In the genomic region with DNA sequence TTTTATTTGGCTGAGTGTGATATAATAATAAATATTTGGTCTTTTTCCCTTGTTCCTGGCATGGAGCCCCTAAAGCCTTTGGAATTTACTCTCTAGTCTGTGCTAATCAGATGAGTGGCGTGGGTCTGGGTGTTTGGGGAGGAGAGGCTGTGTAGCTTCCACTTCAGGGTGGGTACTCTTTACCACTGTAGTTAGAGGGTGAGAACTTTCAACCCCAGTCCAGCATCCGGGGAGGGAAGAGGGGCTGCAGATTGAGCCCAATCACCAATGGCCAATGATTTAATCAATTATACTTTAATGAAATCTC, we compare ENCODE assay signal across 20 cellular contexts. TPM values are rescaled to one million over a fixed set of nuclear protein-coding genes. Genes with fewer than 3 reads are reported as not detected.
DNase-seq lines count a peak whose midpoint lies in the region; ATAC-seq and TF ChIP-seq lines count a peak whose summit lies in the region.
"Had no signal": no experiment of that assay in that cellular context is flagged by ENCODE, and none has a peak within 500 bp of the region (broad histone marks: within the 10 kb centered on the region; RNA-seq: fewer than 3 reads in every experiment).

No MANE protein-coding gene starts in this region.

- no peaks in the 10 kb centered on the region for H3K9me3 Mint-ChIP-seq in CD8-positive, alpha-beta memory T cell
- peaks cover 4% of the 10 kb centered on the region for H3K9me3 Mint-ChIP-seq in osteocyte (ENCODE audit: unreplicated experiment)
- H3K9me3 Mint-ChIP-seq in CD8-positive, alpha-beta T cell: no peaks in the 10 kb centered on the region
- H3K9me3 Mint-ChIP-seq: activated naive CD8-positive, alpha-beta T cell treated with anti-CD3 and anti-CD28 coated beads, Interleukin-2, amount 10 ng/mL, durations not matched to agents 7 days and 5 days had no signal

- H3K27me3 ChIP-seq in CD8-positive, alpha-beta memory T cell (ENCODE audit: insufficient read depth, low read length, poor library complexity, severe bottlenecking): no peaks in the 10 kb centered on the region
- no peaks in the 10 kb centered on the region for H3K27me3 ChIP-seq in PC-3 (ENCODE audit: low read length)
- no peaks in the 10 kb centered on the region for H3K27me3 ChIP-seq in CD8-positive, alpha-beta T cell (ENCODE audit: insufficient read depth, low read length)
- H3K27me3 ChIP-seq: BE2C, cardiac muscle cell, gastroesophageal sphincter had no signal

- H3K27ac ChIP-seq in CD8-positive, alpha-beta memory T cell (ENCODE audit: low read depth, low read length): peak overlapping the region; percentile 45
- peak overlapping the region; percentile 13; the same call in 1 of the 2 replicates for H3K27ac ChIP-seq in PC-3 (ENCODE audit: low read length)
- H3K27ac ChIP-seq in CD8-positive, alpha-beta T cell (ENCODE audit: low read depth, low read length): no peak overlapping the region
- H3K27ac ChIP-seq: cardiac muscle cell, gastroesophageal sphincter, thoracic aorta had no signal

- no peaks in the 10 kb centered on the region for H3K36me3 ChIP-seq in CD8-positive, alpha-beta memory T cell (ENCODE audit: insufficient read depth, low read length)
- 0 out of 2 replicates have a peak, but pooled peaks cover under 1% of the 10 kb centered on the region for H3K36me3 ChIP-seq in PC-3 (ENCODE audit: low read depth, low read length)
- no peaks in the 10 kb centered on the region for H3K36me3 ChIP-seq in CD8-positive, alpha-beta T cell (ENCODE audit: insufficient read depth, low read length)
- H3K36me3 ChIP-seq: BE2C, cardiac muscle cell, gastroesophageal sphincter, thoracic aorta had no signal

- no peak for TF ChIP-seq CTCF in PC-3 (conservative IDR thresholded peaks at IDR 0.05; ENCODE audit: low read depth, low read length)
- TF ChIP-seq CTCF in fibroblast of the aortic adventitia (IDR thresholded peaks at IDR 0.05; ENCODE audit: insufficient read depth, low read length): no peak
- TF ChIP-seq CTCF in osteocyte (IDR thresholded peaks at IDR 0.05): no peak
- no peak for TF ChIP-seq CTCF in CD8-positive, alpha-beta T cell (IDR thresholded peaks at IDR 0.05)

- ATAC-seq in PC-3 (no peak), HG02852 (IDR thresholded peaks at IDR 0.05; ENCODE audit: unreplicated experiment) (no peak)
- ATAC-seq in CD8-positive, alpha-beta T cell: no peak
- ATAC-seq: gastroesophageal sphincter had no signal

- H3K4me2 ChIP-seq in PC-3 (ENCODE audit: low read length): peak overlapping the region; percentile 62; the same call in 1 of the 2 replicates

- no peak overlapping the region for H2AFZ ChIP-seq in PC-3 (ENCODE audit: low read length)

- no peaks in the 10 kb centered on the region for H3F3A ChIP-seq in PC-3 (ENCODE audit: low read length, unreplicated experiment)

- peaks cover 47% of the 10 kb centered on the region for H4K20me1 ChIP-seq in PC-3 (ENCODE audit: low read length)

- intact Hi-C loops in PC-3 (cut with micrococcal nuclease): no loop called here
- intact Hi-C loops in CD8-positive, alpha-beta T cell (cut with DNase I, micrococcal nuclease): loop anchor here in 1 of 2 experiments (2.0 kb wide), 1 partner anchor 13 kb away; no protein-coding TSS in a partner anchor

- no peaks in the 10 kb centered on the region for H3K9me3 ChIP-seq in CD8-positive, alpha-beta memory T cell (ENCODE audit: low read length)
- H3K9me3 ChIP-seq in PC-3 (ENCODE audit: low read length): no peaks in the 10 kb centered on the region
- no peaks in the 10 kb centered on the region for H3K9me3 ChIP-seq in CD8-positive, alpha-beta T cell (ENCODE audit: low read length)
- H3K9me3 ChIP-seq: BE2C, gastroesophageal sphincter, thoracic aorta had no signal

- no peaks in the 10 kb centered on the region for H3K27me3 Mint-ChIP-seq in CD8-positive, alpha-beta memory T cell
- H3K27me3 Mint-ChIP-seq in osteocyte (ENCODE audit: unreplicated experiment): no peaks in the 10 kb centered on the region
- H3K27me3 Mint-ChIP-seq in CD8-positive, alpha-beta T cell (ENCODE audit: low read depth): no peaks in the 10 kb centered on the region
- H3K27me3 Mint-ChIP-seq: activated naive CD8-positive, alpha-beta T cell treated with anti-CD3 and anti-CD28 coated beads, Interleukin-2, amount 10 ng/mL, durations not matched to agents 7 days and 5 days had no signal

- CTCF ChIA-PET in CD8-positive, alpha-beta memory T cell (lab: Charles Lee): no interaction called here
- CTCF ChIA-PET in PC-3 (lab: Charles Lee): no interaction called here
- CTCF ChIA-PET in CD8-positive, alpha-beta T cell (lab: Charles Lee): no interaction called here

- H3K9ac ChIP-seq in PC-3 (ENCODE audit: low read length): no peak overlapping the region

- H3K79me2 ChIP-seq in PC-3 (ENCODE audit: low read length): peaks cover 99% of the 10 kb centered on the region

- H3K27ac Mint-ChIP-seq in CD8-positive, alpha-beta memory T cell: no peak overlapping the region
- H3K27ac Mint-ChIP-seq in osteocyte (ENCODE audit: unreplicated experiment): peak overlapping the region; percentile 85
- H3K27ac Mint-ChIP-seq in CD8-positive, alpha-beta T cell: no peak overlapping the region
- H3K27ac Mint-ChIP-seq: activated naive CD8-positive, alpha-beta T cell treated with anti-CD3 and anti-CD28 coated beads, Interleukin-2, amount 10 ng/mL, durations not matched to agents 7 days and 5 days had no signal

- peaks cover 0 to 6% (median 1%) of the 10 kb centered on the region in 3 donors for H3K36me3 Mint-ChIP-seq in CD8-positive, alpha-beta memory T cell
- H3K36me3 Mint-ChIP-seq in osteocyte (ENCODE audit: unreplicated experiment): no peaks in the 10 kb centered on the region
- H3K36me3 Mint-ChIP-seq in CD8-positive, alpha-beta T cell: peaks cover 9% of the 10 kb centered on the region

- H3K4me1 Mint-ChIP-seq in CD8-positive, alpha-beta memory T cell: peaks cover 71 to 94% (median 92%) of the 10 kb centered on the region in 3 donors
- peaks cover 53% of the 10 kb centered on the region for H3K4me1 Mint-ChIP-seq in osteocyte (ENCODE audit: unreplicated experiment)
- peaks cover 78% of the 10 kb centered on the region for H3K4me1 Mint-ChIP-seq in CD8-positive, alpha-beta T cell (ENCODE audit: low read depth)

- peaks cover 66% of the 10 kb centered on the region for H3K4me1 ChIP-seq in CD8-positive, alpha-beta memory T cell (ENCODE audit: insufficient read depth, low read length)
- H3K4me1 ChIP-seq in PC-3 (ENCODE audit: insufficient read depth, low read length): peaks cover 37% of the 10 kb centered on the region
- peaks cover 46% of the 10 kb centered on the region for H3K4me1 ChIP-seq in CD8-positive, alpha-beta T cell (ENCODE audit: insufficient read depth, low read length)

- H3K9me2 ChIP-seq in PC-3 (replicated peaks; ENCODE audit: low read length): no peaks in the 10 kb centered on the region

- POLR2A ChIA-PET in CD8-positive, alpha-beta memory T cell (lab: Charles Lee): no interaction called here
- POLR2A ChIA-PET in PC-3 (lab: Charles Lee; ENCODE audit: unreplicated experiment): no interaction called here
- POLR2A ChIA-PET in CD8-positive, alpha-beta T cell (lab: Charles Lee): interaction anchor here (1.0 kb wide), 1 partner anchor 16 kb away, joined by 3 read pairs; no protein-coding TSS in a partner anchor

- no peak overlapping the region for H3K4me3 ChIP-seq in CD8-positive, alpha-beta memory T cell (ENCODE audit: low read length)
- H3K4me3 ChIP-seq in PC-3 (ENCODE audit: low read length) (no peak overlapping the region), fibroblast of the aortic adventitia (ENCODE audit: low read depth, low read length) (no peak overlapping the region)
- no peak overlapping the region for H3K4me3 ChIP-seq in CD8-positive, alpha-beta T cell (ENCODE audit: low read depth, low read length)
- H3K4me3 ChIP-seq: cardiac muscle cell, gastroesophageal sphincter, thoracic aorta had no signal

- BruUV-seq in PC-3 (replicated peaks; lab: Mats Ljungman, UMichigan): no TSS peak

- peak overlapping the region in 5 of 7 donors; percentile 33 to 72 (median 64) for H3K4me3 Mint-ChIP-seq in CD8-positive, alpha-beta memory T cell
- no peak overlapping the region for H3K4me3 Mint-ChIP-seq in osteocyte (ENCODE audit: unreplicated experiment)
- H3K4me3 Mint-ChIP-seq in CD8-positive, alpha-beta T cell: no peak overlapping the region
- H3K4me3 Mint-ChIP-seq: activated naive CD8-positive, alpha-beta T cell treated with anti-CD3 and anti-CD28 coated beads, Interleukin-2, amount 10 ng/mL, durations not matched to agents 7 days and 5 days had no signal

- DNase-seq in CD8-positive, alpha-beta memory T cell: no peak
- DNase-seq in PC-3 (no peak), fibroblast of the aortic adventitia (ENCODE audit: low read depth) (peak; percentile 64), osteocyte (ENCODE audit: extremely low spot score, unreplicated experiment) (no peak), HuH-7 (ENCODE audit: low spot score) (no peak), globus pallidus (ENCODE audit: low spot score) (no peak)
- no peak for DNase-seq in CD8-positive, alpha-beta T cell
- DNase-seq: activated naive CD8-positive, alpha-beta T cell treated with anti-CD3 and anti-CD28 coated beads, Interleukin-2, amount 10 ng/mL, durations not matched to agents 7 days and 5 days; activated T-cell treated with anti-CD3 and anti-CD28 coated beads for 4 hours; BE2C; DND-41; mesendoderm; NCI-H2029 treated with DMSO at 0.1 percent for 48 hours; NCI-H524; nucleus accumbens; stimulated activated CD4-positive, alpha-beta T cell treated with anti-CD3 and anti-CD28 coated beads, Interleukin-2, amount 100 ng/mL, for 48 hours had no signal

RNA-seq across cellular contexts. Expression of gene USP25, which starts 20.0 kb away (rescaled TPM):
- 10 to 100 TPM; 32.9 to 36.1 TPM for total RNA-seq in CD8-positive, alpha-beta memory T cell
- 29.0 TPM for polyA plus RNA-seq in CD8-positive, alpha-beta memory T cell
- total RNA-seq in PC-3 (2014; rRNA removed) (28.3 and 54.4 TPM in 2 replicates), fibroblast of the aortic adventitia (ENCODE audit: low replicate concordance) (37.3 and 48.1 TPM in 2 replicates), osteocyte (45.2 and 48.9 TPM in 2 replicates)
- 10 to 100 TPM; 49.8 to 54.7 TPM for total RNA-seq in CD8-positive, alpha-beta T cell

Comparison
In these comparisons a context has a peak if more than half of its experiments do, and no peak if none do; other contexts are left out.
1. H3K4me3 Mint-ChIP-seq: peak in CD8-positive, alpha-beta memory T cell (5 of 7); none in osteocyte (single experiment) and CD8-positive, alpha-beta T cell (single experiment).